In genomic region chr2:44100351-44100750, GRCh38 we compare ENCODE assay signal across 8 cellular contexts.
DNase-seq lines count a peak whose midpoint lies in the region; ATAC-seq and TF ChIP-seq lines count a peak whose summit lies in the region.

No MANE protein-coding gene starts in this region.

- H3K4me3 ChIP-seq in fibroblast of villous mesenchyme (ENCODE audit: low read depth, low read length), result no peak overlapping the region
- H3K4me3 ChIP-seq in Karpas-422 (ENCODE audit: low read length), result no peak overlapping the region

- peaks cover 30% of the 10 kb centered on the region for H3K4me1 Mint-ChIP-seq in stimulated activated effector memory CD8-positive, alpha-beta T cell treated with anti-CD3 and anti-CD28 coated beads, Interleukin-12 subunit alpha, Interleukin-12 subunit beta, amount 100 ng/mL, for 72 hours

- no peaks in the 10 kb centered on the region for H4K20me1 ChIP-seq in Karpas-422 (ENCODE audit: insufficient read depth, low read depth, low read length)

- no peak overlapping the region for H3K4me2 ChIP-seq in Karpas-422 (ENCODE audit: low read depth, low read length, poor library complexity, severe bottlenecking)

- H3K9me2 ChIP-seq in Karpas-422 (replicated peaks; ENCODE audit: insufficient read depth, low read length), result no peaks in the 10 kb centered on the region

- no peak overlapping the region for H3K27ac ChIP-seq in Karpas-422 (ENCODE audit: low read length)

- H3K79me2 ChIP-seq in Karpas-422 (ENCODE audit: low read length), result no peaks in the 10 kb centered on the region

- H3K36me3 Mint-ChIP-seq in stimulated activated effector memory CD8-positive, alpha-beta T cell treated with anti-CD3 and anti-CD28 coated beads, Interleukin-12 subunit alpha, Interleukin-12 subunit beta, amount 100 ng/mL, for 72 hours, result no peaks in the 10 kb centered on the region

- DNase-seq in RPMI7951 (ENCODE audit: low read depth), result peak; percentile 97
- DNase-seq in fibroblast of villous mesenchyme (ENCODE audit: low read depth), result peak; percentile 98
- no peak for DNase-seq in stimulated activated effector memory CD8-positive, alpha-beta T cell treated with anti-CD3 and anti-CD28 coated beads, Interleukin-12 subunit alpha, Interleukin-12 subunit beta, amount 100 ng/mL, for 72 hours (ENCODE audit: low spot score in 2 of 2)
- DNase-seq in DMS 273 (lab: John Stamatoyannopoulos, UW; ENCODE audit: unreplicated experiment), result no peak
- no peak for DNase-seq in Karpas-422
- DNase-seq in activated T-cell treated with anti-CD3 and anti-CD28 coated beads for 4 hours, result no peak

- H3K9me3 ChIP-seq in Karpas-422 (ENCODE audit: low read length), result no peaks in the 10 kb centered on the region

- H3K36me3 ChIP-seq in Karpas-422 (ENCODE audit: insufficient read depth, low read length), result no peaks in the 10 kb centered on the region

- H3K9ac ChIP-seq in Karpas-422 (ENCODE audit: low read length), result no peak overlapping the region

- no peak for TF ChIP-seq CTCF in fibroblast of villous mesenchyme (IDR thresholded peaks at IDR 0.05; ENCODE audit: insufficient read depth, low read depth, low read length)

- no peak overlapping the region for H3K4me3 Mint-ChIP-seq in stimulated activated effector memory CD8-positive, alpha-beta T cell treated with anti-CD3 and anti-CD28 coated beads, Interleukin-12 subunit alpha, Interleukin-12 subunit beta, amount 100 ng/mL, for 72 hours

- H3K27ac Mint-ChIP-seq in stimulated activated effector memory CD8-positive, alpha-beta T cell treated with anti-CD3 and anti-CD28 coated beads, Interleukin-12 subunit alpha, Interleukin-12 subunit beta, amount 100 ng/mL, for 72 hours, result no peak overlapping the region

- H3K4me1 ChIP-seq in Karpas-422 (ENCODE audit: low read length), result no peaks in the 10 kb centered on the region

- ATAC-seq in GM21786 (IDR thresholded peaks at IDR 0.05; ENCODE audit: unreplicated experiment) (peak; percentile 50), GM21367 (IDR thresholded peaks at IDR 0.05; ENCODE audit: unreplicated experiment) (no peak)
- ATAC-seq in stimulated activated effector memory CD8-positive, alpha-beta T cell treated with anti-CD3 and anti-CD28 coated beads, Interleukin-12 subunit alpha, Interleukin-12 subunit beta, amount 100 ng/mL, for 72 hours, result peak; percentile 50

- no peak overlapping the region for H2AFZ ChIP-seq in Karpas-422 (ENCODE audit: low read length)

- no peaks in the 10 kb centered on the region for H3K27me3 ChIP-seq in Karpas-422 (ENCODE audit: low read length)

- H3K9me3 Mint-ChIP-seq in stimulated activated effector memory CD8-positive, alpha-beta T cell treated with anti-CD3 and anti-CD28 coated beads, Interleukin-12 subunit alpha, Interleukin-12 subunit beta, amount 100 ng/mL, for 72 hours, result no peaks in the 10 kb centered on the region

Comparison
In these comparisons a context has a peak if more than half of its experiments do, and no peak if none do; other contexts are left out.
1. DNase-seq: peak in RPMI7951 (single experiment) and fibroblast of villous mesenchyme (single experiment); none in stimulated activated effector memory CD8-positive, alpha-beta T cell treated with anti-CD3 and anti-CD28 coated beads, Interleukin-12 subunit alpha, Interleukin-12 subunit beta, amount 100 ng/mL, for 72 hours (0 of 2), DMS 273 (single experiment), Karpas-422 (single experiment) and activated T-cell treated with anti-CD3 and anti-CD28 coated beads for 4 hours (single experiment).